ENCODE assay signal across 8 cellular contexts in genomic region chr5:112860929-112861637, GRCh38. TPM values are rescaled to one million over a fixed set of nuclear protein-coding genes. Genes with fewer than 3 reads are reported as not detected.
DNase-seq lines count a peak whose midpoint lies in the region; ATAC-seq and TF ChIP-seq lines count a peak whose summit lies in the region.

TSS of gene SRP19 (plus strand) at chr5:112861287. CDS start at chr5:112861377, 90 bp downstream.

- no peaks in the 10 kb centered on the region for H3K36me3 ChIP-seq in uterus

- peaks cover 8% of the 10 kb centered on the region for H3K4me1 ChIP-seq in right cardiac atrium (ENCODE audit: control insufficient read depth, insufficient read depth, low read length)
- peaks cover 0 to 14% of the 10 kb centered on the region in 2 donors for H3K4me1 ChIP-seq in uterus

- TF ChIP-seq POLR2A in uterus (IDR thresholded peaks at IDR 0.05): peak; percentile 20 to 69

- H3K27me3 ChIP-seq in right cardiac atrium (ENCODE audit: control insufficient read depth, insufficient read depth) (no peaks in the 10 kb centered on the region), uterus (no peaks in the 10 kb centered on the region)

- peak within 1 kb of the TSS; percentile 98 for H3K4me3 ChIP-seq in right cardiac atrium (ENCODE audit: low read length)
- H3K4me3 ChIP-seq in uterus: peak within 1 kb of the TSS; percentile 69 to 73

- peak; percentile 97 for ATAC-seq in GM18499 (IDR thresholded peaks at IDR 0.05; ENCODE audit: insufficient read depth, unreplicated experiment)
- peak; percentile 99 for ATAC-seq in HG02943 (IDR thresholded peaks at IDR 0.05; ENCODE audit: low read depth, unreplicated experiment)
- ATAC-seq in right cardiac atrium: peak; percentile 97

- TF ChIP-seq CTCF in uterus (IDR thresholded peaks at IDR 0.05): no peak

- WGBS in right cardiac atrium: under 1% methylated on average over 47 of the region's 47 CpGs

- H3K27ac ChIP-seq in right cardiac atrium (ENCODE audit: low read length) (peak within 1 kb of the TSS; percentile 83), uterus (peak within 1 kb of the TSS; percentile 66 to 78)

- intact Hi-C loops in T-helper 2 cell treated with Interferon-gamma antibody and Interleukin-4, amounts not matched to agents 100 ng/mL and 5 ng/mL, for 36 hours (cut with micrococcal nuclease): loop anchor here (1.0 to 2.0 kb wide), 6 partner anchors 18 to 701 kb away; partner anchors contain the start of genes DCP2 and REEP5
- intact Hi-C loops in right cardiac atrium (cut with DNase I): loop anchor here in 1 of 4 donors (5.0 kb wide), 1 partner anchor 61 kb away; the partner anchor contains the start of gene REEP5
- intact Hi-C loops in uterus (cut with DNase I; ENCODE audit: low total_unique reads): no loop called here

- H3K9me3 ChIP-seq in right cardiac atrium (ENCODE audit: control insufficient read depth, low read length): no peaks in the 10 kb centered on the region
- no peaks in the 10 kb centered on the region for H3K9me3 ChIP-seq in uterus

- peak; percentile 70 for DNase-seq in NCI-H187 treated with DMSO at 0.1 percent for 48 hours (lab: John Stamatoyannopoulos, UW)
- peak; percentile 43 to 97 (median 91) for DNase-seq in anterior cingulate cortex (lab: John Stamatoyannopoulos, UW)
- DNase-seq in right cardiac atrium: peak; percentile 95 to 97 (median 96)
- peak; percentile 92 for DNase-seq in pulmonary artery endothelial cell (ENCODE audit: low read depth, low spot score)
- DNase-seq in uterus: peak; percentile 93 to 95

RNA-seq across cellular contexts. Expression of gene SRP19, which starts in this region (rescaled TPM):
- 67.3 and 70.7 TPM in 2 replicates for total RNA-seq in T-helper 2 cell treated with Interferon-gamma antibody and Interleukin-4, amounts not matched to agents 100 ng/mL and 5 ng/mL, for 36 hours
- 10 to 100 TPM; 21.4 to 34.4 (median 30.4) TPM for total RNA-seq in right cardiac atrium
- polyA plus RNA-seq in right cardiac atrium: 75.7 TPM
- 61.5 and 95.5 TPM in 2 replicates for total RNA-seq in pulmonary artery endothelial cell
- total RNA-seq in uterus: 100 to 1,000 TPM in 1 of 4 donors, 10 to 100 TPM in 3; 37.1 to 154 (median 49.7) TPM

Comparison
In these comparisons a context has a peak if more than half of its experiments do, and no peak if none do; other contexts are left out.
1. Peak in every context shown above with its lines: DNase-seq, ATAC-seq, H3K4me3 ChIP-seq and H3K27ac ChIP-seq.